ENCODE assay signal across 18 cellular contexts in genomic region chr22:46830841-46831240, GRCh38.
DNase-seq lines count a peak whose midpoint lies in the region; FAIRE-seq and TF ChIP-seq lines count a peak whose summit lies in the region.
"Had no signal": no experiment of that assay in that cellular context is flagged by ENCODE, and none has a peak within 500 bp of the region (broad histone marks: within the 10 kb centered on the region; RNA-seq: fewer than 3 reads in every experiment).

No MANE protein-coding gene starts in this region.

- no peak overlapping the region for H3K27ac ChIP-seq in breast epithelium
- H3K27ac ChIP-seq: KMS-11 had no signal

- intact Hi-C loops in MCF 10A (cut with micrococcal nuclease) (no loop called here), breast epithelium (cut with DNase I; ENCODE audit: low total_unique reads) (no loop called here)

- H3K4me3 ChIP-seq in breast epithelium (no peak overlapping the region), bronchial epithelial cell (ENCODE audit: low read depth, low read length) (no peak overlapping the region)
- H3K4me3 ChIP-seq: heart left ventricle had no signal

- no peaks in the 10 kb centered on the region for H3K36me3 ChIP-seq in breast epithelium
- H3K36me3 ChIP-seq in bronchial epithelial cell (ENCODE audit: control insufficient read depth, insufficient read depth, low read length) = peaks cover 8% of the 10 kb centered on the region

- H3K9me3 ChIP-seq in breast epithelium = peaks cover 0 to 7% of the 10 kb centered on the region in 2 donors

- TF ChIP-seq CTCF in MCF 10A (IDR thresholded peaks at IDR 0.05; ENCODE audit: unreplicated experiment) (no peak), breast epithelium (IDR thresholded peaks at IDR 0.05) (no peak), bronchial epithelial cell (IDR thresholded peaks at IDR 0.05; ENCODE audit: insufficient read depth, low read length, severe bottlenecking) (no peak), nephron (IDR thresholded peaks at IDR 0.05; ENCODE audit: unreplicated experiment in 3 of 3) (no peak), progenitor cell of endocrine pancreas (IDR thresholded peaks at IDR 0.05; ENCODE audit: unreplicated experiment) (no peak)

- no peaks in the 10 kb centered on the region for H3K27me3 ChIP-seq in breast epithelium
- H3K27me3 ChIP-seq in bronchial epithelial cell (ENCODE audit: control insufficient read depth, insufficient read depth, low read length) = no peaks in the 10 kb centered on the region
- H3K27me3 ChIP-seq: heart left ventricle had no signal

- H3K4me1 Mint-ChIP-seq in MCF 10A (ENCODE audit: insufficient read depth, unreplicated experiment) = peaks cover 41% of the 10 kb centered on the region
- H3K4me1 Mint-ChIP-seq in nephron = peaks cover 27% of the 10 kb centered on the region
- H3K4me1 Mint-ChIP-seq in progenitor cell of endocrine pancreas (ENCODE audit: low read depth) = peaks cover 5% of the 10 kb centered on the region

- H3K36me3 Mint-ChIP-seq in MCF 10A (ENCODE audit: insufficient read depth, unreplicated experiment) (peaks cover 12% of the 10 kb centered on the region), nephron (ENCODE audit: low read depth) (peaks cover 67% of the 10 kb centered on the region), progenitor cell of endocrine pancreas (ENCODE audit: insufficient read depth) (peaks cover 23% of the 10 kb centered on the region)

- H3K4me3 Mint-ChIP-seq in MCF 10A (ENCODE audit: unreplicated experiment) = peak overlapping the region; percentile 59
- H3K4me3 Mint-ChIP-seq in nephron = no peak overlapping the region
- H3K4me3 Mint-ChIP-seq in progenitor cell of endocrine pancreas (ENCODE audit: low read depth) = no peak overlapping the region
- H3K4me3 Mint-ChIP-seq: activated CD4-positive, alpha-beta memory T cell treated with anti-CD3 and anti-CD28 coated beads, Interleukin-2, amount 10 ng/mL, durations not matched to agents 7 days and 5 days; H9 had no signal

- peaks cover 0 to 6% of the 10 kb centered on the region in 2 donors for H3K4me1 ChIP-seq in breast epithelium

- DNase-seq in MCF 10A (ENCODE audit: unreplicated experiment) = no peak
- no peak for DNase-seq in breast epithelium (ENCODE audit: low spot score in 2 of 2)
- DNase-seq in bronchial epithelial cell (ENCODE audit: low read depth) = no peak
- no peak for DNase-seq in T-helper 9 cell
- no peak for DNase-seq in progenitor cell of endocrine pancreas (ENCODE audit: low spot score, unreplicated experiment)
- no peak for DNase-seq in cerebellum (ENCODE audit: low spot score)
- DNase-seq in COLO829 (ENCODE audit: low spot score) = no peak
- DNase-seq: activated CD4-positive, alpha-beta memory T cell treated with anti-CD3 and anti-CD28 coated beads, Interleukin-2, amount 10 ng/mL, durations not matched to agents 7 days and 5 days; activated effector memory CD4-positive, alpha-beta T cell treated with Interleukin-2 at 50 U/mL for 16 hours; H9; kidney glomerular epithelial cell; NCI-H187; NCI-H524 treated with DMSO at 0.1 percent for 48 hours; retina; stimulated activated naive CD8-positive, alpha-beta T cell treated with anti-CD3 and anti-CD28 coated beads, Interleukin-15, Interleukin-2, amounts not matched to agents 100 U/mL and 50 U/mL, for 24 hours had no signal

- peaks cover 11% of the 10 kb centered on the region for H3K9me3 Mint-ChIP-seq in MCF 10A (ENCODE audit: unreplicated experiment)
- peaks cover 15% of the 10 kb centered on the region for H3K9me3 Mint-ChIP-seq in nephron
- peaks cover 12% of the 10 kb centered on the region for H3K9me3 Mint-ChIP-seq in progenitor cell of endocrine pancreas (ENCODE audit: low read depth)

- TF ChIP-seq POLR2A in breast epithelium (IDR thresholded peaks at IDR 0.05) = no peak

- CTCF ChIA-PET in MCF 10A (lab: Yijun Ruan, JAX) = interaction anchor here (0.6 to 5.8 kb wide), 4 partner anchors 13 to 68 kb away, joined by 3 to 31 read pairs (median 7); no protein-coding TSS in a partner anchor

- no TSS peak for BruUV-seq in MCF 10A (replicated peaks; lab: Mats Ljungman, UMichigan)

- POLR2A ChIA-PET in MCF 10A (lab: Yijun Ruan, JAX) = interaction anchor here (0.6 to 2.4 kb wide), 3 partner anchors 10 to 14 kb away, joined by 3 to 13 read pairs (median 11); no protein-coding TSS in a partner anchor

- peak; percentile 28 for FAIRE-seq in bronchial epithelial cell (lab: Jason Lieb, UNC)

- no peaks in the 10 kb centered on the region for H3K27me3 Mint-ChIP-seq in MCF 10A (ENCODE audit: insufficient read depth, unreplicated experiment)
- peaks cover 4% of the 10 kb centered on the region for H3K27me3 Mint-ChIP-seq in nephron (ENCODE audit: low read depth)
- no peaks in the 10 kb centered on the region for H3K27me3 Mint-ChIP-seq in progenitor cell of endocrine pancreas
- H3K27me3 Mint-ChIP-seq: activated CD4-positive, alpha-beta memory T cell treated with anti-CD3 and anti-CD28 coated beads, Interleukin-2, amount 10 ng/mL, durations not matched to agents 7 days and 5 days had no signal

- H3K27ac Mint-ChIP-seq in MCF 10A (ENCODE audit: low read depth, unreplicated experiment) (peak overlapping the region; percentile 95), nephron (peak overlapping the region; percentile 83 to 94 (median 93)), progenitor cell of endocrine pancreas (no peak overlapping the region)
- H3K27ac Mint-ChIP-seq: activated CD4-positive, alpha-beta memory T cell treated with anti-CD3 and anti-CD28 coated beads, Interleukin-2, amount 10 ng/mL, durations not matched to agents 7 days and 5 days had no signal
